ENCODE assay signal across 1 cellular context in genomic region chr6:30626484-30627366, GRCh38.
TF ChIP-seq lines count a peak whose summit lies in the region.

Gene ATAT1, plus strand, starts transcription at chr6:30626874.

TF ChIP-seq in HepG2, 621 proteins besides CTCF, POLR2A, EP300 and RAD21 (continued from another document):
- peak; percentile 34; the same call in 1 of the 2 replicates for TF ChIP-seq ZNF143 (CRISPR knock-in tag; IDR thresholded peaks at IDR 0.05)
- TF ChIP-seq, protein P1, sequence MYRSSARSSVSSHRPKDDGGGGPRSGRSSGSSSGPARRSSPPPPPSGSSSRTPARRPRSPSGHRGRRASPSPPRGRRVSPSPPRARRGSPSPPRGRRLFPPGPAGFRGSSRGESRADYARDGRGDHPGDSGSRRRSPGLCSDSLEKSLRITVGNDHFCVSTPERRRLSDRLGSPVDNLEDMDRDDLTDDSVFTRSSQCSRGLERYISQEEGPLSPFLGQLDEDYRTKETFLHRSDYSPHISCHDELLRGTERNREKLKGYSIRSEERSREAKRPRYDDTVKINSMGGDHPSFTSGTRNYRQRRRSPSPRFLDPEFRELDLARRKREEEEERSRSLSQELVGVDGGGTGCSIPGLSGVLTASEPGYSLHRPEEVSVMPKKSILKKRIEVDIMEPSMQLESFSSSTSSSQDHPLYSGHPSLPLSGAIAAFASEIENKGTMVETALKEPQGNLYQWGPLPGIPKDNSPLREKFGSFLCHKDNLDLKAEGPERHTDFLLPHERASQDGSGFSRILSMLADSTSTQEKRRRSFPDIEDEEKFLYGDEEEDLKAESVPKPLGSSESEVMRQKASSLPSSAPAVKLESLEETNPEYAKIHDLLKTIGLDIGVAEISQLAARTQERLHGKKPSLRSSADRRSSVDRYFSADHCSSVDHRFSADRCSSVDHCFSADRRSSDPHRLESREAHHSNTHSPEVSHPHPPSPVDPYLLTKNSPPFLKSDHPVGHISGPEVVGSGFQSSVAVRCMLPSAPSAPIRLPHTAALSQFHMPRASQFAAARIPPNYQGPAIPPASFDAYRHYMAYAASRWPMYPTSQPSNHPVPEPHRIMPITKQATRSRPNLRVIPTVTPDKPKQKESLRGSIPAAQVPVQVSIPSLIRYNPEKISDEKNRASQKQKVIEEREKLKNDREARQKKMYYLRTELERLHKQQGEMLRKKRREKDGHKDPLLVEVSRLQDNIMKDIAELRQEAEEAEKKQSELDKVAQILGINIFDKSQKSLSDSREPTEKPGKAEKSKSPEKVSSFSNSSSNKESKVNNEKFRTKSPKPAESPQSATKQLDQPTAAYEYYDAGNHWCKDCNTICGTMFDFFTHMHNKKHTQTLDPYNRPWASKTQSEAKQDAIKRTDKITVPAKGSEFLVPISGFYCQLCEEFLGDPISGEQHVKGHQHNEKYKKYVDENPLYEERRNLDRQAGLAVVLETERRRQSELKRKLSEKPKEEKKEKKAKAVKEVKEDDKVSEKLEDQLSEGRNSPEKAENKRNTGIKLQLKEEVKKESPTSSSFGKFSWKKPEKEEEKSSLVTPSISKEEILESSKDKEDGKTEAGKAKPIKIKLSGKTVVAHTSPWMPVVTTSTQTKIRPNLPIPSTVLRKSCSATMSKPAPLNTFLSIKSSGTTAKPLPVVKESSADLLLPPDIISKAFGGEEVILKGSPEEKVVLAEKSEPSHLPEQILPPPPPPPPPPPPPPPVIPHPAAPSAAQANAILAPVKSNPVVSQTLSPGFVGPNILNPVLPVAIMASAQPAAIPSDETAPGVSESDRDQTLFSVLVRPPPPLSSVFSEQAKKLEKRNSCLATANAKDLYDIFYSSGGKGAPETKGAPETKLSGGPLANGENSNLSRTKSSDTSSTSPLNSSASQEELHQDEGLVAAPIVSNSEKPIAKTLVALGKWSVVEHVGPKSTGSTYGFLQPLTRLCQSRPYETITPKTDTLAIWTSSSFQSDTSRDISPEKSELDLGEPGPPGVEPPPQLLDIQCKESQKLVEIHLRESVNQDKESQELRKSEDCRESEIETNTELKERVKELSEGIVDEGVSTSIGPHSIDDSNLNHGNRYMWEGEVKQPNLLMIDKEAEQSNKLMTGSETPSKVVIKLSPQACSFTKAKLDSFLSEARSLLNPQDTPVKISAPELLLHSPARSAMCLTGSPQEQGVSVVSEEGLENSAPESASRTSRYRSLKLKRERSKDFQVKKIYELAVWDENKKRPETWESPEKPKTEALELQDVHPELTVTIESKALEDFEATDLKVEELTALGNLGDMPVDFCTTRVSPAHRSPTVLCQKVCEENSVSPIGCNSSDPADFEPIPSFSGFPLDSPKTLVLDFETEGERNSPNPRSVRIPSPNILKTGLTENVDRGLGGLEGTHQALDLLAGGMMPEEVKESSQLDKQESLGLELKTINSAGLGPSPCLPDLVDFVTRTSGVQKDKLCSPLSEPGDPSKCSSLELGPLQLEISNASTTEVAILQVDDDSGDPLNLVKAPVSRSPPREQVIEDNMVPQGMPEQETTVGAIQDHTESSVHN (CRISPR knock-in tag; IDR thresholded peaks at IDR 0.05) = peak; percentile 98
- no peak for TF ChIP-seq PCBP2 (optimal IDR thresholded peaks at IDR 0.05; ENCODE audit: low read depth, low read length, poor library complexity, severe bottlenecking)
- TF ChIP-seq ATM (IDR thresholded peaks at IDR 0.05; ENCODE audit: borderline replicate concordance) = no peak
- TF ChIP-seq ZNF557 (CRISPR knock-in tag; IDR thresholded peaks at IDR 0.05) = no peak
- no peak for TF ChIP-seq RCOR2 (CRISPR knock-in tag; IDR thresholded peaks at IDR 0.05)
- TF ChIP-seq ZNF891 (CRISPR knock-in tag; IDR thresholded peaks at IDR 0.05) = peak; percentile 21; the same call in 1 of the 2 replicates
- TF ChIP-seq ATAD3A (CRISPR knock-in tag; IDR thresholded peaks at IDR 0.05) = no peak
- TF ChIP-seq ZNF234 (CRISPR knock-in tag; conservative IDR thresholded peaks at IDR 0.05) = no peak
- TF ChIP-seq MTA1 (CRISPR knock-in tag; IDR thresholded peaks at IDR 0.05; ENCODE audit: borderline replicate concordance) = peak; percentile 95
- no peak; the same call in 1 of the 2 replicates for TF ChIP-seq NR1H2 (CRISPR knock-in tag; IDR thresholded peaks at IDR 0.05; ENCODE audit: borderline replicate concordance, low read depth)
- no peak for TF ChIP-seq ZNF615 (CRISPR knock-in tag; IDR thresholded peaks at IDR 0.05; ENCODE audit: borderline replicate concordance)
- TF ChIP-seq, protein P2, sequence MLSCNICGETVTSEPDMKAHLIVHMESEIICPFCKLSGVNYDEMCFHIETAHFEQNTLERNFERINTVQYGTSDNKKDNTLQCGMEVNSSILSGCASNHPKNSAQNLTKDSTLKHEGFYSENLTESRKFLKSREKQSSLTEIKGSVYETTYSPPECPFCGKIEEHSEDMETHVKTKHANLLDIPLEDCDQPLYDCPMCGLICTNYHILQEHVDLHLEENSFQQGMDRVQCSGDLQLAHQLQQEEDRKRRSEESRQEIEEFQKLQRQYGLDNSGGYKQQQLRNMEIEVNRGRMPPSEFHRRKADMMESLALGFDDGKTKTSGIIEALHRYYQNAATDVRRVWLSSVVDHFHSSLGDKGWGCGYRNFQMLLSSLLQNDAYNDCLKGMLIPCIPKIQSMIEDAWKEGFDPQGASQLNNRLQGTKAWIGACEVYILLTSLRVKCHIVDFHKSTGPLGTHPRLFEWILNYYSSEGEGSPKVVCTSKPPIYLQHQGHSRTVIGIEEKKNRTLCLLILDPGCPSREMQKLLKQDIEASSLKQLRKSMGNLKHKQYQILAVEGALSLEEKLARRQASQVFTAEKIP (CRISPR knock-in tag; IDR thresholded peaks at IDR 0.05; ENCODE audit: borderline replicate concordance) = no peak
- TF ChIP-seq, protein P3, sequence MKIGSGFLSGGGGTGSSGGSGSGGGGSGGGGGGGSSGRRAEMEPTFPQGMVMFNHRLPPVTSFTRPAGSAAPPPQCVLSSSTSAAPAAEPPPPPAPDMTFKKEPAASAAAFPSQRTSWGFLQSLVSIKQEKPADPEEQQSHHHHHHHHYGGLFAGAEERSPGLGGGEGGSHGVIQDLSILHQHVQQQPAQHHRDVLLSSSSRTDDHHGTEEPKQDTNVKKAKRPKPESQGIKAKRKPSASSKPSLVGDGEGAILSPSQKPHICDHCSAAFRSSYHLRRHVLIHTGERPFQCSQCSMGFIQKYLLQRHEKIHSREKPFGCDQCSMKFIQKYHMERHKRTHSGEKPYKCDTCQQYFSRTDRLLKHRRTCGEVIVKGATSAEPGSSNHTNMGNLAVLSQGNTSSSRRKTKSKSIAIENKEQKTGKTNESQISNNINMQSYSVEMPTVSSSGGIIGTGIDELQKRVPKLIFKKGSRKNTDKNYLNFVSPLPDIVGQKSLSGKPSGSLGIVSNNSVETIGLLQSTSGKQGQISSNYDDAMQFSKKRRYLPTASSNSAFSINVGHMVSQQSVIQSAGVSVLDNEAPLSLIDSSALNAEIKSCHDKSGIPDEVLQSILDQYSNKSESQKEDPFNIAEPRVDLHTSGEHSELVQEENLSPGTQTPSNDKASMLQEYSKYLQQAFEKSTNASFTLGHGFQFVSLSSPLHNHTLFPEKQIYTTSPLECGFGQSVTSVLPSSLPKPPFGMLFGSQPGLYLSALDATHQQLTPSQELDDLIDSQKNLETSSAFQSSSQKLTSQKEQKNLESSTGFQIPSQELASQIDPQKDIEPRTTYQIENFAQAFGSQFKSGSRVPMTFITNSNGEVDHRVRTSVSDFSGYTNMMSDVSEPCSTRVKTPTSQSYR (CRISPR knock-in tag; IDR thresholded peaks at IDR 0.05; ENCODE audit: borderline replicate concordance) = no peak
- peak; percentile 94 for TF ChIP-seq PAF1 (CRISPR knock-in tag; IDR thresholded peaks at IDR 0.05)
- TF ChIP-seq FOSL2 (CRISPR knock-in tag; IDR thresholded peaks at IDR 0.05) = peak; percentile 41; the same call in 1 of the 2 replicates
- 0 out of 2 replicates have a peak, but pooled peaks have one; percentile 38 for TF ChIP-seq CAMTA2 (CRISPR knock-in tag; IDR thresholded peaks at IDR 0.05; ENCODE audit: borderline replicate concordance)
- no peak for TF ChIP-seq SMARCE1 (IDR thresholded peaks at IDR 0.05; ENCODE audit: borderline replicate concordance)
- no peak; the same call in 1 of the 2 replicates for TF ChIP-seq ZNF124 (CRISPR knock-in tag; IDR thresholded peaks at IDR 0.05)
- TF ChIP-seq ZKSCAN5 (CRISPR knock-in tag; IDR thresholded peaks at IDR 0.05) = peak; percentile 34; the same call in 1 of the 2 replicates
- peak; percentile 60; the same call in 1 of the 2 replicates for TF ChIP-seq ZIK1 (CRISPR knock-in tag; IDR thresholded peaks at IDR 0.05; ENCODE audit: borderline replicate concordance, low read depth)
- 0 out of 2 replicates have a peak, but pooled peaks have one; percentile 35 for TF ChIP-seq ZNF878 (CRISPR knock-in tag; IDR thresholded peaks at IDR 0.05)
- no peak for TF ChIP-seq ZNF703 (CRISPR knock-in tag; IDR thresholded peaks at IDR 0.05; ENCODE audit: borderline replicate concordance)
- no peak for TF ChIP-seq NFRKB (IDR thresholded peaks at IDR 0.05)
- TF ChIP-seq HOXA9 (CRISPR knock-in tag; IDR thresholded peaks at IDR 0.05; ENCODE audit: borderline replicate concordance) = no peak
- peak; percentile 60; the same call in 1 of the 2 replicates for TF ChIP-seq RFX3 (CRISPR knock-in tag; IDR thresholded peaks at IDR 0.05)
- TF ChIP-seq TAF1 (CRISPR knock-in tag; IDR thresholded peaks at IDR 0.05) = peak; percentile 89
- TF ChIP-seq ZSCAN30 (CRISPR knock-in tag; IDR thresholded peaks at IDR 0.05) = no peak
- no peak for TF ChIP-seq ATF4 (CRISPR knock-in tag; IDR thresholded peaks at IDR 0.05)
- 0 out of 2 replicates have a peak, but pooled peaks have one; percentile 38 for TF ChIP-seq SMC3 (IDR thresholded peaks at IDR 0.05; ENCODE audit: low read length)
- no peak for TF ChIP-seq ZFP36L2 (CRISPR knock-in tag; IDR thresholded peaks at IDR 0.05)
- no peak for TF ChIP-seq NR3C1 (CRISPR knock-in tag; IDR thresholded peaks at IDR 0.05)
- TF ChIP-seq, protein P4, sequence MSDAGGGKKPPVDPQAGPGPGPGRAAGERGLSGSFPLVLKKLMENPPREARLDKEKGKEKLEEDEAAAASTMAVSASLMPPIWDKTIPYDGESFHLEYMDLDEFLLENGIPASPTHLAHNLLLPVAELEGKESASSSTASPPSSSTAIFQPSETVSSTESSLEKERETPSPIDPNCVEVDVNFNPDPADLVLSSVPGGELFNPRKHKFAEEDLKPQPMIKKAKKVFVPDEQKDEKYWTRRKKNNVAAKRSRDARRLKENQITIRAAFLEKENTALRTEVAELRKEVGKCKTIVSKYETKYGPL (CRISPR knock-in tag; IDR thresholded peaks at IDR 0.05) = no peak
- peak; percentile 90 for TF ChIP-seq ZNF501 (CRISPR knock-in tag; IDR thresholded peaks at IDR 0.05)
- peak; percentile 59 for TF ChIP-seq ZNF792 (CRISPR knock-in tag; IDR thresholded peaks at IDR 0.05)
- TF ChIP-seq RFXAP (CRISPR knock-in tag; IDR thresholded peaks at IDR 0.05; ENCODE audit: borderline replicate concordance) = peak; percentile 74; the same call in 1 of the 2 replicates
